2 cellular contexts compared by ENCODE assay signal in genomic region chr17:16955011-16955410, GRCh38. TPM values are rescaled to one million over a fixed set of nuclear protein-coding genes. Genes with fewer than 3 reads are reported as not detected.
"Had no signal": no experiment of that assay in that cellular context is flagged by ENCODE, and none has a peak within 500 bp of the region (broad histone marks: within the 10 kb centered on the region; RNA-seq: fewer than 3 reads in every experiment).

No MANE protein-coding gene starts in this region.

RNA-seq across cellular contexts. Expression of gene TNFRSF13B, which starts 16.9 kb away (rescaled TPM):
- polyA plus RNA-seq: foreskin keratinocyte; naive thymus-derived CD8-positive, alpha-beta T cell had no signal
